Comparison of ENCODE assay signal across 1 cellular context in the genomic region with DNA sequence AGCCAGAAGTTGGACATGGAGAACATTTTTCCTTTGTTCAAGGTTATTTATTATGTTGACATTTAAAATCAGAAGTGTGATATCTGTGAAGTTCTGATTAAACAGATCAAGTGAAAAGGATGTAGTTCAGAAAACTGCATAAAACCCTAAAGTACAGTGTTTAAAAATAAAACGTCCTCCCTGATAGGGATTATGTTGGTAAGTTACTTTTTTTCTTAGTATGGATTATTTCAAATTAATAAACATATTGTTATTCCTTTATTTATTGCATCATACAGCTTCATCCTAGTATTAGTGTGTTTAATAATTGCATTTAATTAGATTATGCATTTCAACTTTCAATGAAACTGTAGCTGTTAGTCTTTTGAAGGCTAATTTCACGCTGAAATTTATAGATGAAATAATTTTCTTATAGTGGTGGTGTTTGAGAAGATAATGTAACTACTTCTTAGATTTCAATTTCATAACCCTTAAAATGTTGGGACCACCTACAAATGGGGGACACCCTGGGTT.
TF ChIP-seq lines count a peak whose summit lies in the region.

No MANE protein-coding gene starts in this region.

TF ChIP-seq in liver, 16 proteins besides CTCF, POLR2A, EP300 and RAD21 (continued from another document):
- TF ChIP-seq, protein P1, sequence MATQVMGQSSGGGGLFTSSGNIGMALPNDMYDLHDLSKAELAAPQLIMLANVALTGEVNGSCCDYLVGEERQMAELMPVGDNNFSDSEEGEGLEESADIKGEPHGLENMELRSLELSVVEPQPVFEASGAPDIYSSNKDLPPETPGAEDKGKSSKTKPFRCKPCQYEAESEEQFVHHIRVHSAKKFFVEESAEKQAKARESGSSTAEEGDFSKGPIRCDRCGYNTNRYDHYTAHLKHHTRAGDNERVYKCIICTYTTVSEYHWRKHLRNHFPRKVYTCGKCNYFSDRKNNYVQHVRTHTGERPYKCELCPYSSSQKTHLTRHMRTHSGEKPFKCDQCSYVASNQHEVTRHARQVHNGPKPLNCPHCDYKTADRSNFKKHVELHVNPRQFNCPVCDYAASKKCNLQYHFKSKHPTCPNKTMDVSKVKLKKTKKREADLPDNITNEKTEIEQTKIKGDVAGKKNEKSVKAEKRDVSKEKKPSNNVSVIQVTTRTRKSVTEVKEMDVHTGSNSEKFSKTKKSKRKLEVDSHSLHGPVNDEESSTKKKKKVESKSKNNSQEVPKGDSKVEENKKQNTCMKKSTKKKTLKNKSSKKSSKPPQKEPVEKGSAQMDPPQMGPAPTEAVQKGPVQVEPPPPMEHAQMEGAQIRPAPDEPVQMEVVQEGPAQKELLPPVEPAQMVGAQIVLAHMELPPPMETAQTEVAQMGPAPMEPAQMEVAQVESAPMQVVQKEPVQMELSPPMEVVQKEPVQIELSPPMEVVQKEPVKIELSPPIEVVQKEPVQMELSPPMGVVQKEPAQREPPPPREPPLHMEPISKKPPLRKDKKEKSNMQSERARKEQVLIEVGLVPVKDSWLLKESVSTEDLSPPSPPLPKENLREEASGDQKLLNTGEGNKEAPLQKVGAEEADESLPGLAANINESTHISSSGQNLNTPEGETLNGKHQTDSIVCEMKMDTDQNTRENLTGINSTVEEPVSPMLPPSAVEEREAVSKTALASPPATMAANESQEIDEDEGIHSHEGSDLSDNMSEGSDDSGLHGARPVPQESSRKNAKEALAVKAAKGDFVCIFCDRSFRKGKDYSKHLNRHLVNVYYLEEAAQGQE (IDR thresholded peaks at IDR 0.05): no peak
- TF ChIP-seq JUND (IDR thresholded peaks at IDR 0.05) (no peak), RXRA (IDR thresholded peaks at IDR 0.05) (no peak), YY1 (IDR thresholded peaks at IDR 0.05) (no peak)
